Comparison of ENCODE assay signal across 1 cellular context in the genomic region with DNA sequence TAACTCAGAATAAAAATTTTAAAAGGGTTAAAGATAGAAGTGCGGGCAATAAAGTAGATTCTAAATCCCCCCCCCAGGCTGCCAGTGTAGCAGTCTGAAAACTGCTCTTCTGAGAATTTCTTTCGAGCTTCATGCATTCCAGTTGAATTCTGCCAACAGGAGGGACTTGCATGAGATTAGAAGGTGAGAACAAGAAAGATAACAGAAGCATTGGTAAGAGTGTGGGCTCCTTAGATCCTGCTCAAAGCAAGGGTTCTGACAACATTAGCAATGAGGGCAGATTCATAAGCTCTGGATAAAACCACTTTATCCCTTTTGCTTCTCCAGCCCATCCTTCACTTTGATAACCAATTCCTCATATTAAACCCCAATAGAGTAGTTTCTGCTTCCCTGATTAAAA.
TF ChIP-seq lines count a peak whose summit lies in the region.

No MANE protein-coding gene starts in this region.

TF ChIP-seq in GM23338, 12 proteins besides CTCF, POLR2A, EP300 and RAD21:
- TF ChIP-seq, protein P1, sequence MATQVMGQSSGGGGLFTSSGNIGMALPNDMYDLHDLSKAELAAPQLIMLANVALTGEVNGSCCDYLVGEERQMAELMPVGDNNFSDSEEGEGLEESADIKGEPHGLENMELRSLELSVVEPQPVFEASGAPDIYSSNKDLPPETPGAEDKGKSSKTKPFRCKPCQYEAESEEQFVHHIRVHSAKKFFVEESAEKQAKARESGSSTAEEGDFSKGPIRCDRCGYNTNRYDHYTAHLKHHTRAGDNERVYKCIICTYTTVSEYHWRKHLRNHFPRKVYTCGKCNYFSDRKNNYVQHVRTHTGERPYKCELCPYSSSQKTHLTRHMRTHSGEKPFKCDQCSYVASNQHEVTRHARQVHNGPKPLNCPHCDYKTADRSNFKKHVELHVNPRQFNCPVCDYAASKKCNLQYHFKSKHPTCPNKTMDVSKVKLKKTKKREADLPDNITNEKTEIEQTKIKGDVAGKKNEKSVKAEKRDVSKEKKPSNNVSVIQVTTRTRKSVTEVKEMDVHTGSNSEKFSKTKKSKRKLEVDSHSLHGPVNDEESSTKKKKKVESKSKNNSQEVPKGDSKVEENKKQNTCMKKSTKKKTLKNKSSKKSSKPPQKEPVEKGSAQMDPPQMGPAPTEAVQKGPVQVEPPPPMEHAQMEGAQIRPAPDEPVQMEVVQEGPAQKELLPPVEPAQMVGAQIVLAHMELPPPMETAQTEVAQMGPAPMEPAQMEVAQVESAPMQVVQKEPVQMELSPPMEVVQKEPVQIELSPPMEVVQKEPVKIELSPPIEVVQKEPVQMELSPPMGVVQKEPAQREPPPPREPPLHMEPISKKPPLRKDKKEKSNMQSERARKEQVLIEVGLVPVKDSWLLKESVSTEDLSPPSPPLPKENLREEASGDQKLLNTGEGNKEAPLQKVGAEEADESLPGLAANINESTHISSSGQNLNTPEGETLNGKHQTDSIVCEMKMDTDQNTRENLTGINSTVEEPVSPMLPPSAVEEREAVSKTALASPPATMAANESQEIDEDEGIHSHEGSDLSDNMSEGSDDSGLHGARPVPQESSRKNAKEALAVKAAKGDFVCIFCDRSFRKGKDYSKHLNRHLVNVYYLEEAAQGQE (IDR thresholded peaks at IDR 0.05; ENCODE audit: unreplicated experiment), result no peak
- TF ChIP-seq, protein P2, sequence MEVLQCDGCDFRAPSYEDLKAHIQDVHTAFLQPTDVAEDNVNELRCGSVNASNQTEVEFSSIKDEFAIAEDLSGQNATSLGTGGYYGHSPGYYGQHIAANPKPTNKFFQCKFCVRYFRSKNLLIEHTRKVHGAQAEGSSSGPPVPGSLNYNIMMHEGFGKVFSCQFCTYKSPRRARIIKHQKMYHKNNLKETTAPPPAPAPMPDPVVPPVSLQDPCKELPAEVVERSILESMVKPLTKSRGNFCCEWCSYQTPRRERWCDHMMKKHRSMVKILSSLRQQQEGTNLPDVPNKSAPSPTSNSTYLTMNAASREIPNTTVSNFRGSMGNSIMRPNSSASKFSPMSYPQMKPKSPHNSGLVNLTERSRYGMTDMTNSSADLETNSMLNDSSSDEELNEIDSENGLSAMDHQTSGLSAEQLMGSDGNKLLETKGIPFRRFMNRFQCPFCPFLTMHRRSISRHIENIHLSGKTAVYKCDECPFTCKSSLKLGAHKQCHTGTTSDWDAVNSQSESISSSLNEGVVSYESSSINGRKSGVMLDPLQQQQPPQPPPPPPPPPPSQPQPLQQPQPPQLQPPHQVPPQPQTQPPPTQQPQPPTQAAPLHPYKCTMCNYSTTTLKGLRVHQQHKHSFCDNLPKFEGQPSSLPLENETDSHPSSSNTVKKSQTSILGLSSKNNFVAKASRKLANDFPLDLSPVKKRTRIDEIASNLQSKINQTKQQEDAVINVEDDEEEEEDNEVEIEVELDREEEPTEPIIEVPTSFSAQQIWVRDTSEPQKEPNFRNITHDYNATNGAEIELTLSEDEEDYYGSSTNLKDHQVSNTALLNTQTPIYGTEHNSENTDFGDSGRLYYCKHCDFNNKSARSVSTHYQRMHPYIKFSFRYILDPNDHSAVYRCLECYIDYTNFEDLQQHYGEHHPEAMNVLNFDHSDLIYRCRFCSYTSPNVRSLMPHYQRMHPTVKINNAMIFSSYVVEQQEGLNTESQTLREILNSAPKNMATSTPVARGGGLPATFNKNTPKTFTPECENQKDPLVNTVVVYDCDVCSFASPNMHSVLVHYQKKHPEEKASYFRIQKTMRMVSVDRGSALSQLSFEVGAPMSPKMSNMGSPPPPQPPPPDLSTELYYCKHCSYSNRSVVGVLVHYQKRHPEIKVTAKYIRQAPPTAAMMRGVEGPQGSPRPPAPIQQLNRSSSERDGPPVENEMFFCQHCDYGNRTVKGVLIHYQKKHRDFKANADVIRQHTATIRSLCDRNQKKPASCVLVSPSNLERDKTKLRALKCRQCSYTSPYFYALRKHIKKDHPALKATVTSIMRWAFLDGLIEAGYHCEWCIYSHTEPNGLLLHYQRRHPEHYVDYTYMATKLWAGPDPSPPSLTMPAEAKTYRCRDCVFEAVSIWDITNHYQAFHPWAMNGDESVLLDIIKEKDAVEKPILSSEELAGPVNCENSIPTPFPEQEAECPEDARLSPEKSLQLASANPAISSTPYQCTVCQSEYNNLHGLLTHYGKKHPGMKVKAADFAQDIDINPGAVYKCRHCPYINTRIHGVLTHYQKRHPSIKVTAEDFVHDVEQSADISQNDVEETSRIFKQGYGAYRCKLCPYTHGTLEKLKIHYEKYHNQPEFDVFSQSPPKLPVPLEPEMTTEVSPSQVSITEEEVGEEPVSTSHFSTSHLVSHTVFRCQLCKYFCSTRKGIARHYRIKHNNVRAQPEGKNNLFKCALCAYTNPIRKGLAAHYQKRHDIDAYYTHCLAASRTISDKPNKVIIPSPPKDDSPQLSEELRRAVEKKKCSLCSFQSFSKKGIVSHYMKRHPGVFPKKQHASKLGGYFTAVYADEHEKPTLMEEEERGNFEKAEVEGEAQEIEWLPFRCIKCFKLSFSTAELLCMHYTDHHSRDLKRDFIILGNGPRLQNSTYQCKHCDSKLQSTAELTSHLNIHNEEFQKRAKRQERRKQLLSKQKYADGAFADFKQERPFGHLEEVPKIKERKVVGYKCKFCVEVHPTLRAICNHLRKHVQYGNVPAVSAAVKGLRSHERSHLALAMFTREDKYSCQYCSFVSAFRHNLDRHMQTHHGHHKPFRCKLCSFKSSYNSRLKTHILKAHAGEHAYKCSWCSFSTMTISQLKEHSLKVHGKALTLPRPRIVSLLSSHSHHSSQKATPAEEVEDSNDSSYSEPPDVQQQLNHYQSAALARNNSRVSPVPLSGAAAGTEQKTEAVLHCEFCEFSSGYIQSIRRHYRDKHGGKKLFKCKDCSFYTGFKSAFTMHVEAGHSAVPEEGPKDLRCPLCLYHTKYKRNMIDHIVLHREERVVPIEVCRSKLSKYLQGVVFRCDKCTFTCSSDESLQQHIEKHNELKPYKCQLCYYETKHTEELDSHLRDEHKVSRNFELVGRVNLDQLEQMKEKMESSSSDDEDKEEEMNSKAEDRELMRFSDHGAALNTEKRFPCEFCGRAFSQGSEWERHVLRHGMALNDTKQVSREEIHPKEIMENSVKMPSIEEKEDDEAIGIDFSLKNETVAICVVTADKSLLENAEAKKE (CRISPR knock-in tag; IDR thresholded peaks at IDR 0.05), result no peak
- TF ChIP-seq EZH2 (IDR thresholded peaks at IDR 0.05; ENCODE audit: low read depth, unreplicated experiment) (no peak), JUNB (IDR thresholded peaks at IDR 0.05; ENCODE audit: unreplicated experiment) (no peak), EZH2phosphoT487 (IDR thresholded peaks at IDR 0.05; ENCODE audit: unreplicated experiment) (no peak), CREB1 (CRISPR knock-in tag; IDR thresholded peaks at IDR 0.05; ENCODE audit: low read depth) (no peak), POLR2AphosphoS5 (IDR thresholded peaks at IDR 0.05; ENCODE audit: low read depth) (no peak), STAT1 (IDR thresholded peaks at IDR 0.05; ENCODE audit: unreplicated experiment) (no peak), ZNF114 (CRISPR knock-in tag; IDR thresholded peaks at IDR 0.05) (no peak), ZNF331 (CRISPR knock-in tag; IDR thresholded peaks at IDR 0.05; ENCODE audit: low read depth) (no peak), NANOG (IDR thresholded peaks at IDR 0.05; ENCODE audit: borderline replicate concordance) (no peak)
- TF ChIP-seq, protein P3, sequence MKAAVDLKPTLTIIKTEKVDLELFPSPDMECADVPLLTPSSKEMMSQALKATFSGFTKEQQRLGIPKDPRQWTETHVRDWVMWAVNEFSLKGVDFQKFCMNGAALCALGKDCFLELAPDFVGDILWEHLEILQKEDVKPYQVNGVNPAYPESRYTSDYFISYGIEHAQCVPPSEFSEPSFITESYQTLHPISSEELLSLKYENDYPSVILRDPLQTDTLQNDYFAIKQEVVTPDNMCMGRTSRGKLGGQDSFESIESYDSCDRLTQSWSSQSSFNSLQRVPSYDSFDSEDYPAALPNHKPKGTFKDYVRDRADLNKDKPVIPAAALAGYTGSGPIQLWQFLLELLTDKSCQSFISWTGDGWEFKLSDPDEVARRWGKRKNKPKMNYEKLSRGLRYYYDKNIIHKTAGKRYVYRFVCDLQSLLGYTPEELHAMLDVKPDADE (IDR thresholded peaks at IDR 0.05), result no peak
